In genomic region chr11:46537851-46538295, GRCh38 we compare ENCODE assay signal across 8 cellular contexts. TPM values are rescaled to one million over a fixed set of nuclear protein-coding genes. Genes with fewer than 3 reads are reported as not detected.
A peak's percentile ranks its signal among the peaks of the same experiment; 100 is the strongest.
DNase-seq lines count a peak whose midpoint lies in the region; ATAC-seq, FAIRE-seq and TF ChIP-seq lines count a peak whose summit lies in the region.

No MANE protein-coding gene starts in this region.

- H3K9ac ChIP-seq in HepG2 (ENCODE audit: insufficient read depth, low read depth, low read length) = peak overlapping the region; percentile 19; the same call in 1 of the 2 replicates

- no peaks in the 10 kb centered on the region for H3K9me3 ChIP-seq in HepG2 (ENCODE audit: low read length)

- TF ChIP-seq CTCF in coronary artery (IDR thresholded peaks at IDR 0.05) = peak; percentile 75
- peak; percentile 94 for TF ChIP-seq CTCF in HepG2 (CRISPR knock-in tag; IDR thresholded peaks at IDR 0.05)

- TF ChIP-seq POLR2A in HepG2 (IDR thresholded peaks at IDR 0.05; ENCODE audit: insufficient read depth in 1 of 2, low read depth in 2 of 2, low read length in 2 of 2) = no peak

- in situ Hi-C loops in HepG2 (cut with HindIII; ENCODE audit: extremely low pct_ligation_motif_present, low pct_unique_long_range_greater_than_20kb) = loop anchor here (5.0 kb wide), 1 partner anchor 46 kb away; no protein-coding TSS in a partner anchor

- intact Hi-C loops in HepG2 (cut with micrococcal nuclease; ENCODE audit: unreplicated experiment) = loop anchor here (1.0 to 5.0 kb wide), 3 partner anchors 79 to 169 kb away; partner anchors contain the start of genes ATG13 and HARBI1

- no peak overlapping the region for H3K4me3 ChIP-seq in coronary artery
- no peak overlapping the region for H3K4me3 ChIP-seq in HepG2 (replicated peaks in 1 of 3; ENCODE audit: insufficient read depth in 1 of 3, low read depth in 2 of 3, low read length in 3 of 3)

- POLR2A ChIA-PET in HepG2 (lab: Yijun Ruan, JAX) = no interaction called here

- 66% methylated on average over 3 of the region's 3 CpGs for WGBS in HepG2 (ENCODE audit: low lambda C conversion rate)

- H3K4me2 ChIP-seq in HepG2 (ENCODE audit: low read depth, low read length) = peak overlapping the region; percentile 28; the same call in 1 of the 2 replicates

- CTCF ChIA-PET in HepG2 (lab: Yijun Ruan, JAX; ENCODE audit: low intra/inter-chr PET ratio, low total read pairs) = interaction anchor here (1.1 to 3.1 kb wide), 3 partner anchors 47 to 168 kb away, joined by 3 to 23 read pairs (median 11); no protein-coding TSS in a partner anchor

- H3K27ac ChIP-seq in coronary artery = no peak overlapping the region
- peak overlapping the region; percentile 45 for H3K27ac ChIP-seq in HepG2 (ENCODE audit: extremely low read length, insufficient read depth, low read length)

- DNase-seq in DMS53 (lab: John Stamatoyannopoulos, UW) (peak; percentile 83), NCI-H526 (lab: John Stamatoyannopoulos, UW) (peak; percentile 92), coronary artery (ENCODE audit: low spot score) (no peak), HepG2 (ENCODE audit: low spot score) (peak; percentile 79)
- DNase-seq in activated CD4-positive, alpha-beta T cell treated with anti-CD3 and anti-CD28 coated beads for 4 hours = peak; percentile 52 to 54
- peak in 2 of 3 experiments; percentile 23 to 30 for DNase-seq in stimulated activated CD4-positive, alpha-beta T cell treated with anti-CD3 and anti-CD28 coated beads, TNF-alpha, amount 100 ng/mL, for 4 hours (ENCODE audit: low read depth in 3 of 3)

- H2AFZ ChIP-seq in HepG2 (ENCODE audit: low read length) = no peak overlapping the region

- peaks cover 52% of the 10 kb centered on the region for H4K20me1 ChIP-seq in HepG2 (ENCODE audit: insufficient read depth, low read length)

- BruUV-seq in HepG2 (replicated peaks; lab: Mats Ljungman, UMichigan) = no TSS peak

- peak; percentile 82 for FAIRE-seq in HepG2 (lab: Jason Lieb, UNC)

- peaks cover 14 to 34% of the 10 kb centered on the region in 2 experiments for H3K36me3 ChIP-seq in HepG2 (replicated peaks in 1 of 2; ENCODE audit: control insufficient read depth in 1 of 2, insufficient read depth in 2 of 2, low read length in 2 of 2)

- TF ChIP-seq RAD21 in HepG2 (CRISPR knock-in tag; IDR thresholded peaks at IDR 0.05) = peak; percentile 78

- peaks cover 78% of the 10 kb centered on the region for H3K79me2 ChIP-seq in HepG2 (ENCODE audit: insufficient read depth, low read length)

- peak; percentile 55 for ATAC-seq in HG03378 (IDR thresholded peaks at IDR 0.05; ENCODE audit: unreplicated experiment)
- peak; percentile 93 for ATAC-seq in HepG2
- no peak for ATAC-seq in HG02588 (IDR thresholded peaks at IDR 0.05; ENCODE audit: unreplicated experiment)

- no peaks in the 10 kb centered on the region for H3K27me3 ChIP-seq in HepG2 (ENCODE audit: control insufficient read depth in 1 of 2, insufficient read depth in 2 of 2, low read length in 2 of 2)

- TF ChIP-seq EP300 in HepG2 (IDR thresholded peaks at IDR 0.05; ENCODE audit: low read depth in 2 of 2, low read length in 2 of 2) (no peak), HepG2 (CRISPR knock-in tag; IDR thresholded peaks at IDR 0.05; ENCODE audit: borderline replicate concordance) (no peak)

- H3K4me1 ChIP-seq in HepG2 (ENCODE audit: insufficient read depth, low read length) = peaks cover 15% of the 10 kb centered on the region

TF ChIP-seq in HepG2, 621 proteins besides CTCF, POLR2A, EP300 and RAD21 (continues in another document):
- TF ChIP-seq RBM22 (optimal IDR thresholded peaks at IDR 0.05; ENCODE audit: low read length) = peak; percentile 69
- no peak for TF ChIP-seq ZBTB4 (CRISPR knock-in tag; IDR thresholded peaks at IDR 0.05; ENCODE audit: borderline replicate concordance)
- 0 out of 2 replicates have a peak, but pooled peaks have one; percentile 30 for TF ChIP-seq REPIN1 (CRISPR knock-in tag; IDR thresholded peaks at IDR 0.05; ENCODE audit: borderline replicate concordance, low read depth)
- TF ChIP-seq HMGXB4 (CRISPR knock-in tag; IDR thresholded peaks at IDR 0.05; ENCODE audit: borderline replicate concordance in 1 of 2, low read depth in 1 of 2) = 0 out of 4 replicates have a peak, but pooled peaks have one; percentile 27 to 29
- 0 out of 2 replicates have a peak, but pooled peaks have one; percentile 18 for TF ChIP-seq THAP11 (CRISPR knock-in tag; IDR thresholded peaks at IDR 0.05)

RNA-seq across cellular contexts. Expression of gene AMBRA1, which starts 56.0 kb away (rescaled TPM):
- 26.0 and 26.1 TPM in 2 replicates for total RNA-seq in HepG2 (2016; rRNA removed; fragmentation: Illumina TruSeq; extraction: Trizol)
- total RNA-seq in HepG2 (2016; cell fraction: cytosol; rRNA removed; fragmentation: Illumina TruSeq; extraction: Trizol; ENCODE audit: low read depth) = 17.6 and 23.5 TPM in 2 replicates
- total RNA-seq in HepG2 (2016; cell fraction: insoluble cytoplasmic fraction; rRNA removed; fragmentation: Illumina TruSeq; extraction: Trizol) = 22.8 and 26.4 TPM in 2 replicates
- total RNA-seq in HepG2 (2016; cell fraction: membrane; rRNA removed; fragmentation: Illumina TruSeq; extraction: Trizol) = 11.4 and 12.2 TPM in 2 replicates
- 31.5 and 33.0 TPM in 2 replicates for total RNA-seq in HepG2 (2016; cell fraction: nucleus; rRNA removed; fragmentation: Illumina TruSeq; extraction: Trizol)
- polyA plus RNA-seq in HepG2 (2011; rRNA removed) = 15.7 and 16.8 TPM in 2 replicates
- 7.8 and 8.9 TPM in 2 replicates for polyA plus RNA-seq in HepG2 (2011; cell fraction: cytosol; rRNA removed)
- polyA plus RNA-seq in HepG2 (2011; cell fraction: nucleus; rRNA removed) = 32.8 and 50.7 TPM in 2 replicates
- 16.2 and 19.7 TPM in 2 replicates for polyA plus RNA-seq in HepG2 (2012)
- polyA plus RNA-seq in HepG2 (2016; cell fraction: cytosol; fragmentation: Illumina TruSeq; extraction: Trizol; ENCODE audit: low read depth) = 0.49 and 0.63 TPM in 2 replicates
- polyA plus RNA-seq in HepG2 (2016; cell fraction: insoluble cytoplasmic fraction; fragmentation: Illumina TruSeq; extraction: Trizol; ENCODE audit: low read depth) = 10.4 and 12.5 TPM in 2 replicates
- 1.7 and 2.2 TPM in 2 replicates for polyA plus RNA-seq in HepG2 (2016; cell fraction: membrane; fragmentation: Illumina TruSeq; extraction: Trizol; ENCODE audit: low read depth)
- 14.6 and 18.1 TPM in 2 replicates for polyA plus RNA-seq in HepG2 (2016; cell fraction: nucleus; fragmentation: Illumina TruSeq; extraction: Trizol; ENCODE audit: insufficient read depth, low read depth)
- polyA minus RNA-seq in HepG2 (2011; rRNA and poly(A)+ RNA removed; ENCODE audit: low replicate concordance) = 74.1 and 110 TPM in 2 replicates
- polyA minus RNA-seq in HepG2 (2011; cell fraction: cytosol; rRNA and poly(A)+ RNA removed) = 20.0 and 28.0 TPM in 2 replicates
- 91.6 and 127 TPM in 2 replicates for polyA minus RNA-seq in HepG2 (2011; cell fraction: nucleus; rRNA and poly(A)+ RNA removed)
